ENCODE assay signal across 1 cellular context in the genomic region with DNA sequence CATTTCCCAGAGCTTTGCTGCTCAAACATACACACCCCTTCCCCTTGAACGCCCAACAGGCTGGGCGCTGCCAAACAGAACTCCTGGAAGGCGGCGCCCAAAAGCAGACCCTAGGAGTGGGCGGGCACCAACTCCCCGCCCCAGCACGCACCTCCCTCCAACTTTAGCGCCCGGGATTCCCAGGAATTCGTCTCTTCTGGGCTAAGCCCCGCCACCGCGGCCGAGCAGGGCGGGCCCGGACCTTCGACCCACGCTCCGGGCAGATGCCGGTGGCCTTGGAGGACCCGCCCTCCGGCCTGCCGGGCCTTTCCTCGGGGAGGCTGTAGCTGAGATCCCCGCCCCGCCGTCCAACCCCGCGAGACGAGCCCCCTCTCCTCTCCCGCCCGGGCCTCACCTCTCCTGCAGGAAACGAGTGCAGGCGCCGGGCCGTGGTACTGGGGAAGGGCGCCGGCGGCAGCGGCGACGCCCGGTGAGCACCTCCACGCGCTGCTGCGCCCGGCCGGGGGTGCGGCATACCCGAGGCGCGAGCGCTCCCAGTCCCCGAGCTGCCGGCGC.
TF ChIP-seq lines count a peak whose summit lies in the region.

No MANE protein-coding gene starts in this region.

TF ChIP-seq in HepG2, 621 proteins besides CTCF, POLR2A, EP300 and RAD21 (continued from another document and continues in another):
- TF ChIP-seq, protein P1, sequence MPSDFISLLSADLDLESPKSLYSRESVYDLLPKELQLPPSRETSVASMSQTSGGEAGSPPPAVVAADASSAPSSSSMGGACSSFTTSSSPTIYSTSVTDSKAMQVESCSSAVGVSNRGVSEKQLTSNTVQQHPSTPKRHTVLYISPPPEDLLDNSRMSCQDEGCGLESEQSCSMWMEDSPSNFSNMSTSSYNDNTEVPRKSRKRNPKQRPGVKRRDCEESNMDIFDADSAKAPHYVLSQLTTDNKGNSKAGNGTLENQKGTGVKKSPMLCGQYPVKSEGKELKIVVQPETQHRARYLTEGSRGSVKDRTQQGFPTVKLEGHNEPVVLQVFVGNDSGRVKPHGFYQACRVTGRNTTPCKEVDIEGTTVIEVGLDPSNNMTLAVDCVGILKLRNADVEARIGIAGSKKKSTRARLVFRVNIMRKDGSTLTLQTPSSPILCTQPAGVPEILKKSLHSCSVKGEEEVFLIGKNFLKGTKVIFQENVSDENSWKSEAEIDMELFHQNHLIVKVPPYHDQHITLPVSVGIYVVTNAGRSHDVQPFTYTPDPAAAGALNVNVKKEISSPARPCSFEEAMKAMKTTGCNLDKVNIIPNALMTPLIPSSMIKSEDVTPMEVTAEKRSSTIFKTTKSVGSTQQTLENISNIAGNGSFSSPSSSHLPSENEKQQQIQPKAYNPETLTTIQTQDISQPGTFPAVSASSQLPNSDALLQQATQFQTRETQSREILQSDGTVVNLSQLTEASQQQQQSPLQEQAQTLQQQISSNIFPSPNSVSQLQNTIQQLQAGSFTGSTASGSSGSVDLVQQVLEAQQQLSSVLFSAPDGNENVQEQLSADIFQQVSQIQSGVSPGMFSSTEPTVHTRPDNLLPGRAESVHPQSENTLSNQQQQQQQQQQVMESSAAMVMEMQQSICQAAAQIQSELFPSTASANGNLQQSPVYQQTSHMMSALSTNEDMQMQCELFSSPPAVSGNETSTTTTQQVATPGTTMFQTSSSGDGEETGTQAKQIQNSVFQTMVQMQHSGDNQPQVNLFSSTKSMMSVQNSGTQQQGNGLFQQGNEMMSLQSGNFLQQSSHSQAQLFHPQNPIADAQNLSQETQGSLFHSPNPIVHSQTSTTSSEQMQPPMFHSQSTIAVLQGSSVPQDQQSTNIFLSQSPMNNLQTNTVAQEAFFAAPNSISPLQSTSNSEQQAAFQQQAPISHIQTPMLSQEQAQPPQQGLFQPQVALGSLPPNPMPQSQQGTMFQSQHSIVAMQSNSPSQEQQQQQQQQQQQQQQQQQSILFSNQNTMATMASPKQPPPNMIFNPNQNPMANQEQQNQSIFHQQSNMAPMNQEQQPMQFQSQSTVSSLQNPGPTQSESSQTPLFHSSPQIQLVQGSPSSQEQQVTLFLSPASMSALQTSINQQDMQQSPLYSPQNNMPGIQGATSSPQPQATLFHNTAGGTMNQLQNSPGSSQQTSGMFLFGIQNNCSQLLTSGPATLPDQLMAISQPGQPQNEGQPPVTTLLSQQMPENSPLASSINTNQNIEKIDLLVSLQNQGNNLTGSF (CRISPR knock-in tag; IDR thresholded peaks at IDR 0.05) = no peak
- TF ChIP-seq, protein P2, sequence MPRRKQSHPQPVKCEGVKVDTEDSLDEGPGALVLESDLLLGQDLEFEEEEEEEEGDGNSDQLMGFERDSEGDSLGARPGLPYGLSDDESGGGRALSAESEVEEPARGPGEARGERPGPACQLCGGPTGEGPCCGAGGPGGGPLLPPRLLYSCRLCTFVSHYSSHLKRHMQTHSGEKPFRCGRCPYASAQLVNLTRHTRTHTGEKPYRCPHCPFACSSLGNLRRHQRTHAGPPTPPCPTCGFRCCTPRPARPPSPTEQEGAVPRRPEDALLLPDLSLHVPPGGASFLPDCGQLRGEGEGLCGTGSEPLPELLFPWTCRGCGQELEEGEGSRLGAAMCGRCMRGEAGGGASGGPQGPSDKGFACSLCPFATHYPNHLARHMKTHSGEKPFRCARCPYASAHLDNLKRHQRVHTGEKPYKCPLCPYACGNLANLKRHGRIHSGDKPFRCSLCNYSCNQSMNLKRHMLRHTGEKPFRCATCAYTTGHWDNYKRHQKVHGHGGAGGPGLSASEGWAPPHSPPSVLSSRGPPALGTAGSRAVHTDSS (CRISPR knock-in tag; conservative IDR thresholded peaks at IDR 0.05) = no peak
- TF ChIP-seq HINFP (CRISPR knock-in tag; IDR thresholded peaks at IDR 0.05; ENCODE audit: low read depth) (no peak), TFAP4 (IDR thresholded peaks at IDR 0.05; ENCODE audit: borderline replicate concordance, low read depth) (no peak), BCL6 (CRISPR knock-in tag; IDR thresholded peaks at IDR 0.05) (peak; percentile 81), FLYWCH1 (CRISPR knock-in tag; IDR thresholded peaks at IDR 0.05) (0 out of 2 replicates have a peak, but pooled peaks have one; percentile 41), ZNF331 (CRISPR knock-in tag; IDR thresholded peaks at IDR 0.05) (no peak; the same call in 1 of the 2 replicates), NFKB2 (CRISPR knock-in tag; IDR thresholded peaks at IDR 0.05; ENCODE audit: borderline replicate concordance) (peak; percentile 72; the same call in 1 of the 2 replicates), CREB3 (CRISPR knock-in tag; IDR thresholded peaks at IDR 0.05) (no peak), CEBPG (CRISPR knock-in tag; IDR thresholded peaks at IDR 0.05) (no peak), ZXDC (CRISPR knock-in tag; IDR thresholded peaks at IDR 0.05) (no peak), NR1H2 (CRISPR knock-in tag; IDR thresholded peaks at IDR 0.05; ENCODE audit: borderline replicate concordance, low read depth) (no peak), BHLHE40 (IDR thresholded peaks at IDR 0.05; ENCODE audit: low read length) (no peak), MYC (CRISPR knock-in tag; IDR thresholded peaks at IDR 0.05; ENCODE audit: borderline replicate concordance) (no peak; the same call in 1 of the 2 replicates), STAT5B (CRISPR knock-in tag; IDR thresholded peaks at IDR 0.05) (no peak), ZNF788 (CRISPR knock-in tag; IDR thresholded peaks at IDR 0.05; ENCODE audit: borderline replicate concordance) (no peak), ZNF746 (CRISPR knock-in tag; IDR thresholded peaks at IDR 0.05) (peak; percentile 34; the same call in 1 of the 2 replicates), ZBTB20 (CRISPR knock-in tag; IDR thresholded peaks at IDR 0.05; ENCODE audit: borderline replicate concordance, low read depth) (no peak), SNAPC2 (CRISPR knock-in tag; IDR thresholded peaks at IDR 0.05) (no peak), ELK4 (CRISPR knock-in tag; IDR thresholded peaks at IDR 0.05; ENCODE audit: borderline replicate concordance) (no peak), ZNF772 (CRISPR knock-in tag; IDR thresholded peaks at IDR 0.05) (no peak), ARNT2 (CRISPR knock-in tag; IDR thresholded peaks at IDR 0.05; ENCODE audit: low read depth) (no peak), ISL2 (CRISPR knock-in tag; IDR thresholded peaks at IDR 0.05) (no peak), STAT6 (CRISPR knock-in tag; IDR thresholded peaks at IDR 0.05; ENCODE audit: borderline replicate concordance) (no peak), SCMH1 (CRISPR knock-in tag; IDR thresholded peaks at IDR 0.05; ENCODE audit: borderline replicate concordance) (no peak), ZNF205 (CRISPR knock-in tag; IDR thresholded peaks at IDR 0.05) (no peak), ZNF468 (CRISPR knock-in tag; IDR thresholded peaks at IDR 0.05) (no peak; the same call in 1 of the 2 replicates)
- TF ChIP-seq, protein P3, sequence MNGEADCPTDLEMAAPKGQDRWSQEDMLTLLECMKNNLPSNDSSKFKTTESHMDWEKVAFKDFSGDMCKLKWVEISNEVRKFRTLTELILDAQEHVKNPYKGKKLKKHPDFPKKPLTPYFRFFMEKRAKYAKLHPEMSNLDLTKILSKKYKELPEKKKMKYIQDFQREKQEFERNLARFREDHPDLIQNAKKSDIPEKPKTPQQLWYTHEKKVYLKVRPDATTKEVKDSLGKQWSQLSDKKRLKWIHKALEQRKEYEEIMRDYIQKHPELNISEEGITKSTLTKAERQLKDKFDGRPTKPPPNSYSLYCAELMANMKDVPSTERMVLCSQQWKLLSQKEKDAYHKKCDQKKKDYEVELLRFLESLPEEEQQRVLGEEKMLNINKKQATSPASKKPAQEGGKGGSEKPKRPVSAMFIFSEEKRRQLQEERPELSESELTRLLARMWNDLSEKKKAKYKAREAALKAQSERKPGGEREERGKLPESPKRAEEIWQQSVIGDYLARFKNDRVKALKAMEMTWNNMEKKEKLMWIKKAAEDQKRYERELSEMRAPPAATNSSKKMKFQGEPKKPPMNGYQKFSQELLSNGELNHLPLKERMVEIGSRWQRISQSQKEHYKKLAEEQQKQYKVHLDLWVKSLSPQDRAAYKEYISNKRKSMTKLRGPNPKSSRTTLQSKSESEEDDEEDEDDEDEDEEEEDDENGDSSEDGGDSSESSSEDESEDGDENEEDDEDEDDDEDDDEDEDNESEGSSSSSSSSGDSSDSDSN (CRISPR knock-in tag; IDR thresholded peaks at IDR 0.05) = peak; percentile 94; the same call in 1 of the 2 replicates
- TF ChIP-seq, protein P4, sequence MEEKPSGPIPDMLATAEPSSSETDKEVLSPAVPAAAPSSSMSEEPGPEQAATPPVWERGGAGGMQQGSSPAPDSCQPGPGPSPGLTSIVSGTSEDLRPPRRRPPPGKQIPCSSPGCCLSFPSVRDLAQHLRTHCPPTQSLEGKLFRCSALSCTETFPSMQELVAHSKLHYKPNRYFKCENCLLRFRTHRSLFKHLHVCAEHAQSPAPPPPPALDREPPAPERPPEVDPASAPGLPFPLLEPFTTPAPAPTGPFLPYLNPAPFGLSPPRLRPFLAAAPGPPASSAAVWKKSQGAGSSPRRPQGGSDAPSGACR (CRISPR knock-in tag; IDR thresholded peaks at IDR 0.05) = 0 out of 2 replicates have a peak, but pooled peaks have one; percentile 25
- TF ChIP-seq, protein P5, sequence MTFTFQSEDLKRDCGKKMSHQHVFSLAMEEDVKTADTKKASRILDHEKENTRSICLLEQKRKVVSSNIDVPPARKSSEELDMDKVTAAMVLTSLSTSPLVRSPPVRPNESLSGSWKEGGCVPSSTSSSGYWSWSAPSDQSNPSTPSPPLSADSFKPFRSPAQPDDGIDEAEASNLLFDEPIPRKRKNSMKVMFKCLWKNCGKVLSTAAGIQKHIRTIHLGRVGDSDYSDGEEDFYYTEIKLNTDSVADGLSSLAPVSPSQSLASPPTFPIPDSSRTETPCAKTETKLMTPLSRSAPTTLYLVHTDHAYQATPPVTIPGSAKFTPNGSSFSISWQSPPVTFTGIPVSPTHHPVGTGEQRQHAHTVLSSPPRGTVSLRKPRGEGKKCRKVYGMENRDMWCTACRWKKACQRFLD (CRISPR knock-in tag; IDR thresholded peaks at IDR 0.05; ENCODE audit: borderline replicate concordance) = no peak
